In genomic region chr5:10688651-10689171, GRCh38 we compare ENCODE assay signal across 1 cellular context.
TF ChIP-seq lines count a peak whose summit lies in the region.

No MANE protein-coding gene starts in this region.

TF ChIP-seq in H1, 55 proteins besides CTCF, POLR2A, EP300 and RAD21:
- TF ChIP-seq MAX (IDR thresholded peaks at IDR 0.05) (no peak), EZH2 (IDR thresholded peaks at IDR 0.05; ENCODE audit: low read depth, low read length, severe bottlenecking) (no peak), SIX5 (IDR thresholded peaks at IDR 0.05; ENCODE audit: low read depth, low read length) (no peak), RFX5 (IDR thresholded peaks at IDR 0.05; ENCODE audit: borderline replicate concordance, low read depth, low read length) (no peak)
